ENCODE assay signal across 1 cellular context in genomic region chr3:170741756-170742530, GRCh38.
TF ChIP-seq lines count a peak whose summit lies in the region.

No MANE protein-coding gene starts in this region.

TF ChIP-seq in endothelial cell of umbilical vein, 7 proteins besides CTCF, POLR2A, EP300 and RAD21 (continued from another document):
- TF ChIP-seq FOS (IDR thresholded peaks at IDR 0.05; ENCODE audit: borderline replicate concordance, insufficient read depth, low read length), result peak; percentile 24
